ENCODE assay signal across 1 cellular context in genomic region chr17:1438593-1439083, GRCh38.
TF ChIP-seq lines count a peak whose summit lies in the region.

No MANE protein-coding gene starts in this region.

TF ChIP-seq in GM23338, 12 proteins besides CTCF, POLR2A, EP300 and RAD21 (continued from another document):
- TF ChIP-seq POLR2AphosphoS5 (IDR thresholded peaks at IDR 0.05; ENCODE audit: low read depth) (no peak), EZH2phosphoT487 (IDR thresholded peaks at IDR 0.05; ENCODE audit: unreplicated experiment) (no peak), REST (IDR thresholded peaks at IDR 0.05; ENCODE audit: unreplicated experiment) (no peak), ZNF331 (CRISPR knock-in tag; IDR thresholded peaks at IDR 0.05; ENCODE audit: low read depth) (no peak), EZH2 (IDR thresholded peaks at IDR 0.05; ENCODE audit: low read depth, unreplicated experiment) (no peak), ZNF114 (CRISPR knock-in tag; IDR thresholded peaks at IDR 0.05) (no peak)
